Comparison of ENCODE assay signal across 17 cellular contexts in genomic region chr2:147250652-147251356, GRCh38.
DNase-seq lines count a peak whose midpoint lies in the region; ATAC-seq lines count a peak whose summit lies in the region.
"Had no signal": no experiment of that assay in that cellular context is flagged by ENCODE, and none has a peak within 500 bp of the region (broad histone marks: within the 10 kb centered on the region; RNA-seq: fewer than 3 reads in every experiment).

No MANE protein-coding gene starts in this region.

- DNase-seq in AG20443 (ENCODE audit: low spot score) (no peak), hepatic stellate cell (ENCODE audit: low spot score) (no peak)
- no peak for DNase-seq in stimulated activated naive CD4-positive, alpha-beta T cell (lab: John Stamatoyannopoulos, UW)
- DNase-seq: activated CD4-positive, alpha-beta T cell treated with anti-CD3 and anti-CD28 coated beads for 1 hour; activated T-cell treated with anti-CD3 and anti-CD28 coated beads for 4 hours; CD4-positive, CD25-positive, alpha-beta regulatory T cell; DND-41; heart right ventricle; kidney; NCI-H1048; right lobe of liver; Right ventricle myocardium superior had no signal

- ATAC-seq in GM18498 (IDR thresholded peaks at IDR 0.05; ENCODE audit: unreplicated experiment): peak; percentile 52
- ATAC-seq in GM19395 (IDR thresholded peaks at IDR 0.05; ENCODE audit: unreplicated experiment): peak; percentile 80
- peak; percentile 75 for ATAC-seq in HG02759 (IDR thresholded peaks at IDR 0.05; ENCODE audit: unreplicated experiment)
- peak; percentile 83 for ATAC-seq in HG03354 (IDR thresholded peaks at IDR 0.05; ENCODE audit: poor library complexity, severe bottlenecking, unreplicated experiment)
- no peak for ATAC-seq in HG02571 (IDR thresholded peaks at IDR 0.05; ENCODE audit: unreplicated experiment)
- ATAC-seq: heart right ventricle, right lobe of liver had no signal
